ENCODE assay signal across 8 cellular contexts in the genomic region with DNA sequence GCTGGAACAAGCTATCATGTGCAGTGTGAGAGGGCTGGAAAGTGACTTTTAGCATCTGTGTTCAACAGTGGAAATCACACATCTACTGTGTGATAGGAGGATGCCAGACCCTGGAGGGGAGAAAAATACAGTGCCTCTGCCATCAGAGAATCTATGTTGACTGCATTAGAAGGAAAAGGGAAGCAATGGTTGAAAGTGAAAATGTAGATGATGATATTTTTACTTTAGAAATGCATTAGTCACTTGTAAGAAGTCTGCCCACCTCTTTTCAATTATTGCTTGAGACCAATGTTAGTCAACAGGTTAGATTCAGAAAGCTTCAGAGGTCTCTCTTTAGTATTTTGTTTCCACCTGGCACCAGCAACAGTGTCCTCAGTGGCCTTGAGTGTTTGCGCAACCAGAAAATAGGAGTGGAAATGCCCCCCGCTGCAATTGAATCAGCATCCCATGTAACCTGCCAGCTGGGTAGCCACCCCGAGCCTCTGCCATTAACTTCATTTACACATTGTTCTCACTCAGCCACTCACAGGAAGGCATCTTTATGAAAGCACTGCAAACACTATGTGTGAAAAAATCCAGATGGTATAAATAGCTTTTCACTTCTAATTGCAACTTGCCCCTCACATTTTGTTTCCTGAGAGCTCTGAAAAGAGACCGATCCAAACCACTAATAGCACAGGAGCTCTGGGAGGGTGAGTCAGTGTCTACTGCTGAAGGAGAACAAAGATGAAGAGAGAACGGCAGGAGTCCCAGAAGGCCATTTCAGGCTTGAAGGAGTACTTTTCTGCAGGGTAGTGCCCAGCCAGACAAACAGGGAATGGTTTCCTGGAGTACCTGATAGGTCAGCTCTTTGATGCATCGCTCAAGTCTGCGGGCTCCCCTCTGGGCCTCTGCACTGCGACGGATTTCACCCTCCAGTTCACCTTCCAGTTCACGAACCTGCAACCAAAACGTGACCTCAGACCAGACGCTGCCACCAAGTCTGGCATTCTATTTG.
DNase-seq lines count a peak whose midpoint lies in the region; ATAC-seq and TF ChIP-seq lines count a peak whose summit lies in the region.

No MANE protein-coding gene starts in this region.

- POLR2A ChIA-PET in activated CD4-positive, alpha-beta memory T cell treated with anti-CD3 and anti-CD28 coated beads, Interleukin-2, amount 10 ng/mL, durations not matched to agents 7 days and 5 days (lab: Charles Lee) = interaction anchor here (0.8 kb wide), 1 partner anchor 95 kb away, joined by 3 read pairs; no protein-coding TSS in a partner anchor

- DNase-seq in GM12864 (ENCODE audit: low read depth) (peak; percentile 45), NCI-H1048 (lab: John Stamatoyannopoulos, UW) (no peak), HuH-7 (ENCODE audit: low spot score) (no peak), H4 (ENCODE audit: low spot score) (no peak), chondrocyte (ENCODE audit: low spot score) (no peak)
- no peak for DNase-seq in activated CD4-positive, alpha-beta memory T cell treated with anti-CD3 and anti-CD28 coated beads, Interleukin-2, amount 10 ng/mL, durations not matched to agents 7 days and 5 days

- peak overlapping the region; percentile 2 for H3K27ac Mint-ChIP-seq in activated CD4-positive, alpha-beta memory T cell treated with anti-CD3 and anti-CD28 coated beads, Interleukin-2, amount 10 ng/mL, durations not matched to agents 7 days and 5 days
- no peak overlapping the region for H3K27ac Mint-ChIP-seq in chondrocyte (ENCODE audit: unreplicated experiment)

- H3K4me1 Mint-ChIP-seq in activated CD4-positive, alpha-beta memory T cell treated with anti-CD3 and anti-CD28 coated beads, Interleukin-2, amount 10 ng/mL, durations not matched to agents 7 days and 5 days = peaks cover 32% of the 10 kb centered on the region
- H3K4me1 Mint-ChIP-seq in chondrocyte (ENCODE audit: low read depth) = peaks cover 20% of the 10 kb centered on the region

- peak; percentile 76 for ATAC-seq in GM21381 (IDR thresholded peaks at IDR 0.05; ENCODE audit: unreplicated experiment)
- ATAC-seq in HG03469 (IDR thresholded peaks at IDR 0.05; ENCODE audit: unreplicated experiment) = peak; percentile 77

- peaks cover 7% of the 10 kb centered on the region for H3K27me3 Mint-ChIP-seq in activated CD4-positive, alpha-beta memory T cell treated with anti-CD3 and anti-CD28 coated beads, Interleukin-2, amount 10 ng/mL, durations not matched to agents 7 days and 5 days
- no peaks in the 10 kb centered on the region for H3K27me3 Mint-ChIP-seq in chondrocyte (ENCODE audit: low read depth)

- peak overlapping the region; percentile 20 for H3K4me3 ChIP-seq in GM12864 (ENCODE audit: low read depth, low read length)

- peaks cover 2% of the 10 kb centered on the region for H3K9me3 Mint-ChIP-seq in activated CD4-positive, alpha-beta memory T cell treated with anti-CD3 and anti-CD28 coated beads, Interleukin-2, amount 10 ng/mL, durations not matched to agents 7 days and 5 days
- H3K9me3 Mint-ChIP-seq in chondrocyte (ENCODE audit: low read depth) = no peaks in the 10 kb centered on the region

- CTCF ChIA-PET in activated CD4-positive, alpha-beta memory T cell treated with anti-CD3 and anti-CD28 coated beads, Interleukin-2, amount 10 ng/mL, durations not matched to agents 7 days and 5 days (lab: Charles Lee) = interaction anchor here (1.8 kb wide), 1 partner anchor 235 kb away, joined by 5 read pairs; no protein-coding TSS in a partner anchor

- H3K4me3 Mint-ChIP-seq in activated CD4-positive, alpha-beta memory T cell treated with anti-CD3 and anti-CD28 coated beads, Interleukin-2, amount 10 ng/mL, durations not matched to agents 7 days and 5 days = no peak overlapping the region
- H3K4me3 Mint-ChIP-seq in chondrocyte (ENCODE audit: unreplicated experiment) = no peak overlapping the region

- no peaks in the 10 kb centered on the region for H3K36me3 Mint-ChIP-seq in activated CD4-positive, alpha-beta memory T cell treated with anti-CD3 and anti-CD28 coated beads, Interleukin-2, amount 10 ng/mL, durations not matched to agents 7 days and 5 days (ENCODE audit: low read depth)
- H3K36me3 Mint-ChIP-seq in chondrocyte (ENCODE audit: low read depth) = no peaks in the 10 kb centered on the region

- TF ChIP-seq CTCF in GM12864 (IDR thresholded peaks at IDR 0.05; ENCODE audit: low read depth, low read length, missing control alignments) (no peak), chondrocyte (IDR thresholded peaks at IDR 0.05) (no peak)
